ENCODE assay signal across 1 cellular context in genomic region chr22:39520054-39520873, GRCh38.
TF ChIP-seq lines count a peak whose summit lies in the region.

Gene ATF4 (plus strand): TSS chr22:39520562. CDS start chr22:39521446, 884 bp downstream.

TF ChIP-seq in K562, 482 proteins besides CTCF, POLR2A, EP300 and RAD21 (continued from another document):
- 0 out of 2 replicates have a peak, but pooled peaks have one; percentile 16 for TF ChIP-seq RNF219 (CRISPR knock-in tag; IDR thresholded peaks at IDR 0.05)
- TF ChIP-seq RFX1 (IDR thresholded peaks at IDR 0.05): peak; percentile 59
- TF ChIP-seq TRIM25 (IDR thresholded peaks at IDR 0.05; ENCODE audit: borderline replicate concordance): no peak
- peak; percentile 96 for TF ChIP-seq POLR2AphosphoS5 (IDR thresholded peaks at IDR 0.05; ENCODE audit: control insufficient read depth, insufficient read depth, low read depth, low read length)
- TF ChIP-seq ZNF449 (CRISPR knock-in tag; IDR thresholded peaks at IDR 0.05): no peak
- TF ChIP-seq ZNF75A (CRISPR knock-in tag; IDR thresholded peaks at IDR 0.05): no peak
- peak; percentile 94; the same call in 1 of the 2 replicates for TF ChIP-seq THRAP3 (IDR thresholded peaks at IDR 0.05; ENCODE audit: borderline replicate concordance)
- no peak for TF ChIP-seq DEAF1 (CRISPR knock-in tag; IDR thresholded peaks at IDR 0.05)
- peak; percentile 63 for TF ChIP-seq NEUROD1 (IDR thresholded peaks at IDR 0.05; ENCODE audit: borderline replicate concordance, low read depth, low read length, partially characterized antibody)
- no peak for TF ChIP-seq POLR3G (IDR thresholded peaks at IDR 0.05; ENCODE audit: extremely low read depth, insufficient read length, insufficient replicate concordance)
- 0 out of 4 replicates have a peak, but pooled peaks of 1 of the 2 experiments have one; percentile 47 for TF ChIP-seq HDAC1 (IDR thresholded peaks at IDR 0.05)
- TF ChIP-seq BCOR (IDR thresholded peaks at IDR 0.05): peak; percentile 39
- TF ChIP-seq GTF2A2 (tag; IDR thresholded peaks at IDR 0.05): peak; percentile 100
